ENCODE assay signal across 8 cellular contexts in the genomic region with DNA sequence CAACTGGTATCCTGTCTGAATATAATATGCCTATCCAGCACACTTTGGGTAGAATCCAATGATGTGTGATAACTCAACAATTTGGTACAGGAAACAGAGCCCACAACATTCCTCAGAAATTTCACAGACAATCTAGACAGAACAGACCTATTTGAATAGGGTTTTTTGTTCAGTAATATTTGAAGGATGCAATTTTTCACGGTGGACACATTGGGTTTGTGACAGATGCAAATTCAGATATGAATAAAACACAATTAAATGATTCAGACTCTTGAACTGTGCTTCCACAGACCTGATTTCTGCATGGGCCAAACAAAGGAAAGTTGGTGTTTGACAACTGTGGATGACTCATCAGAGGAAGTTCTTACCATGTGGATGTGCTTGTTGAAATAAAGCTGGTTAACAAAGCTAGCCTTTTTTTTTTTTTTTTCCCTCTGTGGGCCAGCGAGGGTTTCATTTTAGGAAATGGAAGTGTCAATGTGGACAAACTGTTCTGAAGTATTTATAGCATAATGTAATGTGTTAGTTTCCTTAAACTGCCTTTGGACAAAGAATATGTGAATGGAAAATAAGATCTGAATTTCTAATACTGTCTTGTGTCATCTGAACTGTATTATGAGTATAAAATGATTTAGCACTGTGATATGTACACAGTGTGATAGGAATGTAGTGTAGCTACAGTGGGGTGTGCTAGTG. TPM values are rescaled to one million over a fixed set of nuclear protein-coding genes. Genes with fewer than 3 reads are reported as not detected.
DNase-seq lines count a peak whose midpoint lies in the region; ATAC-seq and TF ChIP-seq lines count a peak whose summit lies in the region.

No MANE protein-coding gene starts in this region.

- H3K9ac ChIP-seq in adipocyte (ENCODE audit: low read length), result peak overlapping the region; percentile 64

- H3K9me3 Mint-ChIP-seq in progenitor cell of endocrine pancreas (ENCODE audit: low read depth), result peaks cover 7% of the 10 kb centered on the region

- in situ Hi-C loops in gastrocnemius medialis (cut with MboI; ENCODE audit: low sequenced_read_pairs in 4 of 4), result no loop called here

- intact Hi-C loops in left cardiac atrium (cut with DNase I) (no loop called here), gastrocnemius medialis (cut with DNase I; ENCODE audit: low total_unique reads) (loop anchor here (5.0 kb wide), 1 partner anchor 64 kb away; no protein-coding TSS in a partner anchor)

- H3K4me3 Mint-ChIP-seq in progenitor cell of endocrine pancreas (ENCODE audit: low read depth), result no peak overlapping the region

- H3K4me3 ChIP-seq in adipocyte (ENCODE audit: low read length) (peak overlapping the region; percentile 69), gastrocnemius medialis (no peak overlapping the region)

- H3K4me1 Mint-ChIP-seq in progenitor cell of endocrine pancreas (ENCODE audit: low read depth), result peaks cover 12% of the 10 kb centered on the region

- peaks cover 30% of the 10 kb centered on the region for H3K27me3 Mint-ChIP-seq in progenitor cell of endocrine pancreas

- no peaks in the 10 kb centered on the region for H3K36me3 ChIP-seq in adipocyte (ENCODE audit: control insufficient read depth, insufficient read depth, low read length, severe bottlenecking)
- H3K36me3 ChIP-seq in gastrocnemius medialis, result no peaks in the 10 kb centered on the region

- no peak for TF ChIP-seq POLR2A in gastrocnemius medialis (IDR thresholded peaks at IDR 0.05)

- no peaks in the 10 kb centered on the region for H3K9me3 ChIP-seq in adipocyte (ENCODE audit: control insufficient read depth, low read length)
- no peaks in the 10 kb centered on the region for H3K9me3 ChIP-seq in gastrocnemius medialis

- H3K27ac Mint-ChIP-seq in progenitor cell of endocrine pancreas, result no peak overlapping the region

- H3K36me3 Mint-ChIP-seq in progenitor cell of endocrine pancreas (ENCODE audit: insufficient read depth), result peaks cover 3% of the 10 kb centered on the region

- peak; percentile 12 for DNase-seq in activated gamma-delta T cell treated with Interleukin-2 at 50 U/mL for 16 hours
- no peak for DNase-seq in activated gamma-delta T cell (lab: John Stamatoyannopoulos, UW)
- peak; percentile 88 for DNase-seq in NCI-H226
- peak; percentile 86 for DNase-seq in adipocyte (ENCODE audit: low read depth)
- no peak for DNase-seq in left cardiac atrium
- peak in 1 of 2 donors; percentile 20 for DNase-seq in gastrocnemius medialis
- DNase-seq in progenitor cell of endocrine pancreas (ENCODE audit: low spot score, unreplicated experiment), result no peak

- H3K4me1 ChIP-seq in adipocyte (ENCODE audit: control insufficient read depth, insufficient read depth, low read length) (peaks cover 37% of the 10 kb centered on the region), gastrocnemius medialis (peaks cover 25 to 27% of the 10 kb centered on the region in 2 donors)

- peak overlapping the region; percentile 61 to 77 (median 72) for H3K27ac ChIP-seq in gastrocnemius medialis

- TF ChIP-seq CTCF in gastrocnemius medialis (IDR thresholded peaks at IDR 0.05 in 4 of 5, conservative IDR thresholded peaks at IDR 0.05 in 1 of 5), result no peak
- no peak for TF ChIP-seq CTCF in progenitor cell of endocrine pancreas (IDR thresholded peaks at IDR 0.05; ENCODE audit: unreplicated experiment)

- ATAC-seq in left cardiac atrium (peak; percentile 91 to 92), gastrocnemius medialis (peak; percentile 88 to 95), GM19467 (IDR thresholded peaks at IDR 0.05; ENCODE audit: unreplicated experiment) (no peak)

- H3K27me3 ChIP-seq in adipocyte (replicated peaks; ENCODE audit: control insufficient read depth, insufficient read depth, low read length) (no peaks in the 10 kb centered on the region), gastrocnemius medialis (no peaks in the 10 kb centered on the region)

RNA-seq across cellular contexts. Expression of gene FAM133B, which starts 43.2 kb away (rescaled TPM):
- 10 to 100 TPM; 13.0 to 14.2 TPM for total RNA-seq in left cardiac atrium
- 10 to 100 TPM; 10.8 to 14.9 (median 12.6) TPM for total RNA-seq in gastrocnemius medialis
- total RNA-seq in progenitor cell of endocrine pancreas, result 37.8 and 38.9 TPM in 2 replicates

Comparison
In these comparisons a context has a peak if more than half of its experiments do, and no peak if none do; other contexts are left out.
1. DNase-seq: peak in activated gamma-delta T cell treated with Interleukin-2 at 50 U/mL for 16 hours (single experiment), NCI-H226 (single experiment) and adipocyte (single experiment); none in activated gamma-delta T cell (single experiment), left cardiac atrium (single experiment) and progenitor cell of endocrine pancreas (single experiment).